ENCODE assay signal across 1 cellular context in genomic region chr12:55973598-55974307, GRCh38.
TF ChIP-seq lines count a peak whose summit lies in the region.

Gene RAB5B, plus strand, starts transcription at chr12:55974078. Its CDS starts 12,883 bp downstream, at chr12:55986961.

TF ChIP-seq in K562, 482 proteins besides CTCF, POLR2A, EP300 and RAD21 (continued from another document and continues in another):
- 0 out of 2 replicates have a peak, but pooled peaks have one; percentile 12 for TF ChIP-seq ZBTB40 (IDR thresholded peaks at IDR 0.05)
- TF ChIP-seq ZBTB40 (CRISPR knock-in tag; IDR thresholded peaks at IDR 0.05): no peak
- peak; percentile 90 for TF ChIP-seq HMBOX1 (IDR thresholded peaks at IDR 0.05)
- TF ChIP-seq CCNT2 (IDR thresholded peaks at IDR 0.05; ENCODE audit: borderline replicate concordance, extremely low read depth, insufficient read length, low read depth, low read length): peak; percentile 47
- TF ChIP-seq USF1 (CRISPR knock-in tag; IDR thresholded peaks at IDR 0.05): peak; percentile 70
- no peak for TF ChIP-seq ZNF785 (CRISPR knock-in tag; IDR thresholded peaks at IDR 0.05)
- no peak for TF ChIP-seq ZSCAN29 (IDR thresholded peaks at IDR 0.05)
- TF ChIP-seq SMARCC2 (IDR thresholded peaks at IDR 0.05; ENCODE audit: low read depth): no peak
- no peak for TF ChIP-seq ZNF23 (CRISPR knock-in tag; IDR thresholded peaks at IDR 0.05)
- no peak for TF ChIP-seq CHD1 (IDR thresholded peaks at IDR 0.05; ENCODE audit: low read length)
- TF ChIP-seq ZNF408 (CRISPR knock-in tag; IDR thresholded peaks at IDR 0.05; ENCODE audit: low read depth): no peak
- no peak for TF ChIP-seq GABPB2 (CRISPR knock-in tag; conservative IDR thresholded peaks at IDR 0.05)
- TF ChIP-seq AFF4 (CRISPR knock-in tag; IDR thresholded peaks at IDR 0.05): 0 out of 2 replicates have a peak, but pooled peaks have one; percentile 75
- peak; percentile 28; the same call in 1 of the 2 replicates for TF ChIP-seq KLF6 (CRISPR knock-in tag; IDR thresholded peaks at IDR 0.05; ENCODE audit: borderline replicate concordance)
- no peak for TF ChIP-seq ZNF253 (CRISPR knock-in tag; conservative IDR thresholded peaks at IDR 0.05)
- no peak for TF ChIP-seq ZNF561 (CRISPR knock-in tag; conservative IDR thresholded peaks at IDR 0.05)
- TF ChIP-seq FOXK1 (CRISPR knock-in tag; IDR thresholded peaks at IDR 0.05; ENCODE audit: borderline replicate concordance): no peak
- peak; percentile 62; the same call in 1 of the 2 replicates for TF ChIP-seq FOXJ2 (tag; IDR thresholded peaks at IDR 0.05)
- peak; percentile 57; the same call in 1 of the 2 replicates for TF ChIP-seq ATF3 (IDR thresholded peaks at IDR 0.05)
- 0 out of 2 replicates have a peak, but pooled peaks have one; percentile 40 for TF ChIP-seq ATF3 (CRISPR knock-in tag; conservative IDR thresholded peaks at IDR 0.05)
- no peak for TF ChIP-seq HDAC6 (IDR thresholded peaks at IDR 0.05; ENCODE audit: low read depth, low read length)
- TF ChIP-seq HNRNPLL (IDR thresholded peaks at IDR 0.05; ENCODE audit: low read depth, low read length, poor library complexity, severe bottlenecking): peak; percentile 23
- no peak for TF ChIP-seq PCBP2 (IDR thresholded peaks at IDR 0.05; ENCODE audit: low read depth, low read length, poor library complexity, severe bottlenecking)
- no peak for TF ChIP-seq TFE3 (CRISPR knock-in tag; IDR thresholded peaks at IDR 0.05)
- peak; percentile 59 to 66 for TF ChIP-seq NRF1 (conservative IDR thresholded peaks at IDR 0.05 in 1 of 2, IDR thresholded peaks at IDR 0.05 in 1 of 2)
- TF ChIP-seq ZNF143 (CRISPR knock-in tag; IDR thresholded peaks at IDR 0.05): no peak
- no peak for TF ChIP-seq ZNF436 (CRISPR knock-in tag; IDR thresholded peaks at IDR 0.05)
- TF ChIP-seq DMBX1 (CRISPR knock-in tag; IDR thresholded peaks at IDR 0.05; ENCODE audit: borderline replicate concordance): no peak
- TF ChIP-seq HEY1 (CRISPR knock-in tag; IDR thresholded peaks at IDR 0.05; ENCODE audit: borderline replicate concordance): no peak
- TF ChIP-seq ZNF76 (CRISPR knock-in tag; IDR thresholded peaks at IDR 0.05; ENCODE audit: borderline replicate concordance): no peak
- peak; percentile 98 for TF ChIP-seq RBM25 (IDR thresholded peaks at IDR 0.05; ENCODE audit: low read depth, low read length, severe bottlenecking)
- no peak for TF ChIP-seq ZNF398 (CRISPR knock-in tag; IDR thresholded peaks at IDR 0.05)
- TF ChIP-seq HNRNPH1 (optimal IDR thresholded peaks at IDR 0.05; ENCODE audit: low read depth, low read length): no peak
- no peak for TF ChIP-seq SMAD3 (CRISPR knock-in tag; conservative IDR thresholded peaks at IDR 0.05)
- TF ChIP-seq POLR2AphosphoS2 (IDR thresholded peaks at IDR 0.05; ENCODE audit: low read length): peak; percentile 93
- TF ChIP-seq FOXA3 (CRISPR knock-in tag; conservative IDR thresholded peaks at IDR 0.05 in 1 of 2, IDR thresholded peaks at IDR 0.05 in 1 of 2): no peak
- TF ChIP-seq NKRF (IDR thresholded peaks at IDR 0.05; ENCODE audit: borderline replicate concordance): peak; percentile 93
- no peak for TF ChIP-seq RBM39 (optimal IDR thresholded peaks at IDR 0.05; ENCODE audit: low read depth, low read length)
